ENCODE assay signal across 8 cellular contexts in genomic region chr11:125874556-125875124, GRCh38. TPM values are rescaled to one million over a fixed set of nuclear protein-coding genes. Genes with fewer than 3 reads are reported as not detected.
DNase-seq lines count a peak whose midpoint lies in the region; ATAC-seq lines count a peak whose summit lies in the region.

No MANE protein-coding gene starts in this region.

- peaks cover 0 to 4% (median 0%) of the 10 kb centered on the region in 3 donors for H3K4me1 Mint-ChIP-seq in T-cell

- peak; percentile 55 to 73 (median 64) for ATAC-seq in T-cell (replicated peaks in 1 of 4)

- H3K27ac Mint-ChIP-seq in T-cell, result no peak overlapping the region

- peak; percentile 49 for DNase-seq in NOMO-1 treated with DMSO at 0.1 percent for 48 hours (lab: John Stamatoyannopoulos, UW; ENCODE audit: unreplicated experiment)
- DNase-seq in NOMO-1 treated with dmso at 0.1 percent for 144 hours (lab: John Stamatoyannopoulos, UW; ENCODE audit: unreplicated experiment), result no peak
- peak; percentile 66 for DNase-seq in HCEC 1CT
- peak; percentile 82 for DNase-seq in NCI-H1105 (lab: John Stamatoyannopoulos, UW)
- DNase-seq in T-cell, result peak in 17 of 34 experiments; percentile 4 to 31 (median 20)
- DNase-seq in cerebellum (ENCODE audit: low spot score), result peak; percentile 70
- peak; percentile 63 for DNase-seq in kidney tubule cell (ENCODE audit: low spot score)
- peak; percentile 14 to 26 for DNase-seq in stimulated activated CD4-positive, alpha-beta T cell treated with anti-CD3 and anti-CD28 coated beads, Interleukin-4, amount 100 ng/mL, for 48 hours (ENCODE audit: low read depth in 2 of 2)

- no peaks in the 10 kb centered on the region for H3K9me3 Mint-ChIP-seq in T-cell

- peaks cover 0 to 2% of the 10 kb centered on the region in 2 donors for H3K27me3 Mint-ChIP-seq in T-cell

- POLR2A ChIA-PET in T-cell (lab: Charles Lee), result no interaction called here

- no peaks in the 10 kb centered on the region for H3K36me3 Mint-ChIP-seq in T-cell

- CTCF ChIA-PET in T-cell (lab: Charles Lee), result no interaction called here

- no peak overlapping the region for H3K4me3 Mint-ChIP-seq in T-cell

RNA-seq across cellular contexts. Expression of gene HYLS1, which starts 12.8 kb away (rescaled TPM):
- total RNA-seq in T-cell, result 1 to 10 TPM; 2.8 to 7.4 (median 6.9) TPM
- total RNA-seq in cerebellum, result 7.8 TPM

RNA-seq across cellular contexts. Expression of gene PUS3, which starts 28.4 kb away (rescaled TPM):
- 10 to 100 TPM in 3 of 5 donors, 1 to 10 TPM in 2; 5.2 to 14.6 (median 11.5) TPM for total RNA-seq in T-cell
- total RNA-seq in cerebellum, result 10.6 TPM

RNA-seq across cellular contexts. Expression of gene DDX25, which starts 29.7 kb away (rescaled TPM):
- total RNA-seq in T-cell (under 1 TPM in 3 of 5 donors, not detected in 2; 0.16 to 0.26 (median 0.16) TPM), cerebellum (13.4 TPM)

RNA-seq across cellular contexts. Expression of gene PATE4, which starts 41.5 kb away (rescaled TPM):
- total RNA-seq in T-cell (not detected), cerebellum (not detected)

Comparison
In these comparisons a context has a peak if more than half of its experiments do, and no peak if none do; other contexts are left out.
1. RNA of gene DDX25, which starts 29.7 kb away (total RNA-seq): 13.4 TPM in cerebellum (single experiment); 0.16 to 0.26 TPM in T-cell; every median in the first group is over 10 times any median in the second.